Comparison of ENCODE assay signal across 35 cellular contexts in the genomic region with DNA sequence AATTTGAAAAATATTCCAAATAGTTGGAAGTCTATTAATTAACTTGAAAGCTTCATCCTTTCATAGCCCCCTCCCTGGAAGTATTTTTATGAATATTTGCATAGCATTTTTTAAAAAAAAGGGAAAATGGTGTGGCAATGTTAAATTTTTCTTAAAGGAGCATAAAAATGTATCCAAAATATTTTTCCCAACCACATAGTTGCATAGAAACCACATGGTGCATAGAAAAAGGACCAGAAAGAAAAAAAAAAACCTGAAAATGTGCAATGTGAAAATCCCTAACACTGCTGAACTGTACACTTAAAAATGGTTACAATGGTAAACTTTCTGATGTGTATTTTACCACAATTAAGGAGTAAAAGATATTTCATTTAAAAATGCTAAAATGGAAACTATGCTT.
"Had no signal": no experiment of that assay in that cellular context is flagged by ENCODE, and none has a peak within 500 bp of the region (broad histone marks: within the 10 kb centered on the region; RNA-seq: fewer than 3 reads in every experiment).

No MANE protein-coding gene starts in this region.

- H3K9me3 ChIP-seq: MG63 had no signal

- DNase-seq: Karpas-422, Kasumi-1, MG63, MM.1S, MV-4-11, NCI-H1048, NCI-H1092, NCI-H1092 treated with DMSO at 0.1 percent for 48 hours, NCI-H1105, NCI-H1105 treated with DMSO at 0.1 percent for 48 hours, NCI-H1417, NCI-H1417 treated with DMSO at 0.1 percent for 48 hours, NCI-H1436, NCI-H1436 treated with DMSO at 0.1 percent for 48 hours, NCI-H146, NCI-H1694, NCI-H1694 treated with DMSO at 0.1 percent for 48 hours, NCI-H187, NCI-H187 treated with DMSO at 0.1 percent for 48 hours, NCI-H1930, NCI-H2029, NCI-H2029 treated with DMSO at 0.1 percent for 48 hours, NCI-H2081, NCI-H2081 treated with DMSO at 0.1 percent for 48 hours, NCI-H2107, NCI-H2171, NCI-H2171 treated with DMSO at 0.1 percent for 48 hours, NCI-H2227 treated with DMSO at 0.1 percent for 48 hours, NCI-H226, NCI-H345, NCI-H446, NCI-H446 treated with DMSO at 0.1 percent for 48 hours, NCI-H510A, NCI-H510A treated with DMSO at 0.1 percent for 48 hours, NCI-H524 had no signal

- H3K36me3 ChIP-seq: MG63 had no signal

- H3K27me3 ChIP-seq: MG63 had no signal

- H3K4me3 ChIP-seq: MG63 had no signal
